Comparison of ENCODE assay signal across 16 cellular contexts in genomic region chr12:85253823-85254222, GRCh38. TPM values are rescaled to one million over a fixed set of nuclear protein-coding genes. Genes with fewer than 3 reads are reported as not detected.
A peak's percentile ranks its signal among the peaks of the same experiment; 100 is the strongest.
DNase-seq lines count a peak whose midpoint lies in the region; FAIRE-seq and TF ChIP-seq lines count a peak whose summit lies in the region.
"Had no signal": no experiment of that assay in that cellular context is flagged by ENCODE, and none has a peak within 500 bp of the region (broad histone marks: within the 10 kb centered on the region; RNA-seq: fewer than 3 reads in every experiment).

No MANE protein-coding gene starts in this region.

- in situ Hi-C loops in GM23248 (cut with MboI) = no loop called here

- no peak overlapping the region for H2BK120ac ChIP-seq in H9 (ENCODE audit: low read depth, low read length, poor library complexity, severe bottlenecking)

- H3K4me3 Mint-ChIP-seq in H9 = no peak overlapping the region

- H3K4me2 ChIP-seq in GM23248 (ENCODE audit: unreplicated experiment) = no peak overlapping the region
- H3K4me2 ChIP-seq in H9 (ENCODE audit: insufficient read depth, insufficient read length, low read length) = no peak overlapping the region

- no peak overlapping the region for H4K91ac ChIP-seq in H9 (ENCODE audit: insufficient read length, low read depth, low read length)

- no peak for TF ChIP-seq POLR2A in stomach (IDR thresholded peaks at IDR 0.05)

- no peaks in the 10 kb centered on the region for H4K20me1 ChIP-seq in GM23248 (ENCODE audit: insufficient read depth)
- H4K20me1 ChIP-seq in H9 (ENCODE audit: control insufficient read depth, insufficient read depth, insufficient read length) = no peaks in the 10 kb centered on the region

- H3K27ac ChIP-seq in GM23248 (no peak overlapping the region), H9 (ENCODE audit: insufficient read length, low read depth, low read length) (no peak overlapping the region), stomach (no peak overlapping the region)

- no peak overlapping the region for H2BK15ac ChIP-seq in H9 (ENCODE audit: low read depth, low read length)

- H3K4me1 ChIP-seq in GM23248 (ENCODE audit: insufficient read depth) (no peaks in the 10 kb centered on the region), H9 (ENCODE audit: insufficient read depth, low read length) (no peaks in the 10 kb centered on the region), stomach (no peaks in the 10 kb centered on the region)

- no peaks in the 10 kb centered on the region for H3K9me2 ChIP-seq in GM23248 (ENCODE audit: insufficient read depth)

- H3K23me2 ChIP-seq in H9 (ENCODE audit: insufficient read length, low read depth, low read length, poor library complexity, severe bottlenecking) = no peaks in the 10 kb centered on the region

- no peaks in the 10 kb centered on the region for H3F3A ChIP-seq in GM23248 (ENCODE audit: insufficient read depth)

- no peaks in the 10 kb centered on the region for H3K79me1 ChIP-seq in H9 (ENCODE audit: insufficient read depth, low read depth, low read length, poor library complexity, severe bottlenecking)

- H3K27me3 ChIP-seq in GM23248 (replicated peaks; ENCODE audit: insufficient read depth) (no peaks in the 10 kb centered on the region), bronchial epithelial cell (ENCODE audit: control insufficient read depth, insufficient read depth, low read length) (no peaks in the 10 kb centered on the region), H9 (ENCODE audit: insufficient read depth, low read length) (no peaks in the 10 kb centered on the region), stomach (no peaks in the 10 kb centered on the region)

- no peak overlapping the region for H2BK12ac ChIP-seq in H9 (ENCODE audit: insufficient read length, low read depth, low read length)

- H3K4ac ChIP-seq in H9 (ENCODE audit: low read depth, low read length) = no peak overlapping the region

- no peaks in the 10 kb centered on the region for H3K4me1 Mint-ChIP-seq in H9

- H3K18ac ChIP-seq in H9 (ENCODE audit: insufficient read length, low read depth, low read length) = no peak overlapping the region

- no peak overlapping the region for H3T11ph ChIP-seq in H9 (ENCODE audit: low read length)

- H2AFZ ChIP-seq in GM23248 (no peak overlapping the region), H9 (ENCODE audit: low read length) (no peak overlapping the region)

- no peaks in the 10 kb centered on the region for H3K9me3 Mint-ChIP-seq in H9

- WGBS in GM23248 (ENCODE audit: low coverage in 1 of 2, low lambda C conversion rate in 2 of 2, missing lambda C conversion rate in 2 of 2), 2 experiments = 5% methylated on average over 3 of the region's 3 CpGs
- no CpG with 5 or more reads among the region's 3 CpGs for WGBS in H9 (ENCODE audit: extremely low coverage, insufficient read length, low lambda C conversion rate)
- whole genome bisulfite sequencing in stomach, 5 donors = 43 to 69% (median 54%) methylated on average over 3 of the region's 3 CpGs

- no peak overlapping the region for H3K27ac Mint-ChIP-seq in H9

- no peaks in the 10 kb centered on the region for H3K27me3 Mint-ChIP-seq in H9 (ENCODE audit: low read depth)

- no peak overlapping the region for H3K9ac ChIP-seq in GM23248
- no peak overlapping the region for H3K9ac ChIP-seq in H9 (ENCODE audit: extremely low read depth, insufficient read length, low read length)

- TF ChIP-seq CTCF in bronchial epithelial cell (IDR thresholded peaks at IDR 0.05; ENCODE audit: insufficient read depth, low read length, severe bottlenecking) (no peak), H9 (conservative IDR thresholded peaks at IDR 0.05) (no peak), stomach (IDR thresholded peaks at IDR 0.05) (no peak)

- H2AK5ac ChIP-seq in H9 (ENCODE audit: insufficient read length, low read length) = no peak overlapping the region

- intact Hi-C loops in stomach (cut with DNase I; ENCODE audit: low total_unique reads) = no loop called here

- no peaks in the 10 kb centered on the region for H3K36me3 Mint-ChIP-seq in H9 (ENCODE audit: insufficient read depth in 1 of 3, low read depth in 3 of 3)

- no peaks in the 10 kb centered on the region for H3K9me3 ChIP-seq in GM23248 (ENCODE audit: low read depth)
- H3K9me3 ChIP-seq in H9 (ENCODE audit: control insufficient read depth, low read depth, low read length) = no peaks in the 10 kb centered on the region
- H3K9me3 ChIP-seq in stomach = no peaks in the 10 kb centered on the region

- H3K36me3 ChIP-seq in GM23248 (ENCODE audit: low read depth) = no peaks in the 10 kb centered on the region
- no peaks in the 10 kb centered on the region for H3K36me3 ChIP-seq in bronchial epithelial cell (ENCODE audit: control insufficient read depth, insufficient read depth, low read length)
- H3K36me3 ChIP-seq in stomach = no peaks in the 10 kb centered on the region

- DNase-seq in GM23248 = peak; percentile 55
- DNase-seq in NCI-H82 treated with DMSO at 0.1 percent for 48 hours (lab: John Stamatoyannopoulos, UW; ENCODE audit: unreplicated experiment) = peak; percentile 18
- DNase-seq in bronchial epithelial cell (ENCODE audit: low read depth) = peak; percentile 6
- no peak for DNase-seq in NCI-H1048 (lab: John Stamatoyannopoulos, UW)
- DNase-seq in NCI-H2196 treated with DMSO at 0.1 percent for 48 hours (lab: John Stamatoyannopoulos, UW; ENCODE audit: unreplicated experiment) = no peak
- no peak for DNase-seq in H9
- no peak for DNase-seq in stomach
- DNase-seq: C1 segment of cervical spinal cord, GDM1, IMR-90, Kasumi-1, NCI-H1436, NCI-H2029 treated with DMSO at 0.1 percent for 48 hours, NCI-H510A treated with DMSO at 0.1 percent for 48 hours had no signal

- H3K4me3 ChIP-seq in GM23248 = no peak overlapping the region
- no peak overlapping the region for H3K4me3 ChIP-seq in bronchial epithelial cell (ENCODE audit: low read depth, low read length)
- no peak overlapping the region for H3K4me3 ChIP-seq in stomach

- TF ChIP-seq EP300 in stomach (IDR thresholded peaks at IDR 0.05) = no peak

- no peak overlapping the region for H4K8ac ChIP-seq in H9 (replicated peaks; ENCODE audit: insufficient read length, low read depth, low read length)

- no peak overlapping the region for H3K14ac ChIP-seq in H9 (ENCODE audit: insufficient read depth, low read length)

- no peak overlapping the region for H3K23ac ChIP-seq in H9 (ENCODE audit: insufficient read length, low read depth, low read length)

- H2BK20ac ChIP-seq in H9 (ENCODE audit: low read depth, low read length, poor library complexity, severe bottlenecking) = no peak overlapping the region

- H3K56ac ChIP-seq in H9 (ENCODE audit: insufficient read length, low read depth, low read length) = no peak overlapping the region

- no peak for FAIRE-seq in bronchial epithelial cell (lab: Jason Lieb, UNC)
- FAIRE-seq: H54 had no signal

- no peak overlapping the region for H4K5ac ChIP-seq in H9 (ENCODE audit: insufficient read length, low read depth, low read length)

- no peak overlapping the region for H2BK5ac ChIP-seq in H9 (ENCODE audit: insufficient read length, low read length)

- H3K79me2 ChIP-seq in GM23248 (ENCODE audit: insufficient read depth) = no peaks in the 10 kb centered on the region
- no peaks in the 10 kb centered on the region for H3K79me2 ChIP-seq in H9 (ENCODE audit: insufficient read depth, low read length)

RNA-seq across cellular contexts. Expression of gene ALX1, which starts 26.2 kb away (rescaled TPM):
- 0.13 TPM in 1 of 2 replicates, not detected in the other for total RNA-seq in GM23248 (2014; rRNA removed; shearing (Covaris generic))
- polyA plus RNA-seq in GM23248 (2016; fragmentation: Nextera tagmentation; extraction: Ambion mirVana) (not detected in 2 replicates), stomach (not detected)
- total RNA-seq in bronchial epithelial cell (0.26 and 0.38 TPM in 2 replicates), H9 (2021) (2.1 and 3.2 TPM in 2 replicates), stomach (not detected)
- total RNA-seq: IMR-90, OCI-LY7 had no signal
- polyA plus RNA-seq: IMR-90 had no signal

Comparison
In these comparisons a context has a peak if more than half of its experiments do, and no peak if none do; other contexts are left out.
1. DNase-seq: peak in GM23248 (single experiment), NCI-H82 treated with DMSO at 0.1 percent for 48 hours (single experiment) and bronchial epithelial cell (single experiment); none in NCI-H1048 (single experiment), NCI-H2196 treated with DMSO at 0.1 percent for 48 hours (single experiment), H9 (single experiment) and stomach (single experiment).